1 cellular context compared by ENCODE assay signal in the genomic region with DNA sequence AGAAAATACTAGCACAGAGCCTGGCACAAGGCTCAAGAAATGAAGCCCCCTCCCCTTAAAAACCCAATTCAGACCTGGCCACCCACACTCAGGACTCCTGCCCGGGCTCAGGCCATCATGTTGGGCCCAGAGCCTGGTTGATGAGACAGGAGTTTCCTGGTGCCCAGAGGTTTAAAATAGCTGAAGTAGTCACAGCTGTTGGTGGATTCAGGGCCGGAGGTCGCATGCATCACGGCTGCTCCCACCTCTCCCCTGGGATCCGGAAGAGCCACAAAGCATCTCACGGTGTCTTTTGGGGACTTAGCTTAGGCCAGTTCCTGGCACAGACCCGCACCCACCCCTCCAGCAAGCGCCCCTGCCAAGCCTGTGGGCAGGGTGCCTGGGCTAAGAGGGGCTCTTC.
TF ChIP-seq lines count a peak whose summit lies in the region.

No MANE protein-coding gene starts in this region.

TF ChIP-seq in HepG2, 621 proteins besides CTCF, POLR2A, EP300 and RAD21:
- TF ChIP-seq POGK (CRISPR knock-in tag; conservative IDR thresholded peaks at IDR 0.05) (no peak), ZXDC (CRISPR knock-in tag; IDR thresholded peaks at IDR 0.05) (no peak), TAF1 (CRISPR knock-in tag; IDR thresholded peaks at IDR 0.05) (no peak), ZNF724P (CRISPR knock-in tag; IDR thresholded peaks at IDR 0.05; ENCODE audit: borderline replicate concordance) (no peak), ZBTB7B (CRISPR knock-in tag; IDR thresholded peaks at IDR 0.05) (no peak), DBP (CRISPR knock-in tag; IDR thresholded peaks at IDR 0.05; ENCODE audit: not compliant biosample characterization) (no peak), ZNF773 (CRISPR knock-in tag; IDR thresholded peaks at IDR 0.05; ENCODE audit: borderline replicate concordance) (no peak), MAZ (IDR thresholded peaks at IDR 0.05; ENCODE audit: borderline replicate concordance, low read depth, low read length) (no peak), MAZ (CRISPR knock-in tag; IDR thresholded peaks at IDR 0.05; ENCODE audit: low read depth) (no peak), CEBPG (CRISPR knock-in tag; IDR thresholded peaks at IDR 0.05) (no peak), BRF2 (CRISPR knock-in tag; IDR thresholded peaks at IDR 0.05) (no peak), GATA4 (IDR thresholded peaks at IDR 0.05; ENCODE audit: borderline replicate concordance, low read depth) (no peak), MEIS2 (CRISPR knock-in tag; IDR thresholded peaks at IDR 0.05) (no peak), MIXL1 (CRISPR knock-in tag; IDR thresholded peaks at IDR 0.05) (no peak), CBX5 (CRISPR knock-in tag; IDR thresholded peaks at IDR 0.05; ENCODE audit: borderline replicate concordance) (no peak), SUZ12 (IDR thresholded peaks at IDR 0.05; ENCODE audit: low read depth, low read length) (no peak)
- TF ChIP-seq, protein P1, sequence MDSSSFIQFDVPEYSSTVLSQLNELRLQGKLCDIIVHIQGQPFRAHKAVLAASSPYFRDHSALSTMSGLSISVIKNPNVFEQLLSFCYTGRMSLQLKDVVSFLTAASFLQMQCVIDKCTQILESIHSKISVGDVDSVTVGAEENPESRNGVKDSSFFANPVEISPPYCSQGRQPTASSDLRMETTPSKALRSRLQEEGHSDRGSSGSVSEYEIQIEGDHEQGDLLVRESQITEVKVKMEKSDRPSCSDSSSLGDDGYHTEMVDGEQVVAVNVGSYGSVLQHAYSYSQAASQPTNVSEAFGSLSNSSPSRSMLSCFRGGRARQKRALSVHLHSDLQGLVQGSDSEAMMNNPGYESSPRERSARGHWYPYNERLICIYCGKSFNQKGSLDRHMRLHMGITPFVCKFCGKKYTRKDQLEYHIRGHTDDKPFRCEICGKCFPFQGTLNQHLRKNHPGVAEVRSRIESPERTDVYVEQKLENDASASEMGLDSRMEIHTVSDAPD (CRISPR knock-in tag; IDR thresholded peaks at IDR 0.05) = no peak
